27 cellular contexts compared by ENCODE assay signal in genomic region chr7:155420116-155420515, GRCh38. TPM values are rescaled to one million over a fixed set of nuclear protein-coding genes. Genes with fewer than 3 reads are reported as not detected.
"Had no signal": no experiment of that assay in that cellular context is flagged by ENCODE, and none has a peak within 500 bp of the region (broad histone marks: within the 10 kb centered on the region; RNA-seq: fewer than 3 reads in every experiment).

No MANE protein-coding gene starts in this region.

- DNase-seq: colonic mucosa; cortex of kidney; effector CD8-positive, alpha-beta T cell; effector memory CD8-positive, alpha-beta T cell; endodermal cell; erythroblast; esophagus squamous epithelium; foreskin fibroblast; foreskin melanocyte; gastrocnemius medialis; glutamatergic neuron; head of caudate nucleus; heart right ventricle; hippocampal formation; kidney; kidney glomerular epithelial cell; left cardiac atrium; left ventricle myocardium superior; lower lobe of right lung; mesenchymal stem cell; mucosa of descending colon; naive B cell had no signal

- ATAC-seq: effector memory CD8-positive, alpha-beta T cell; esophagus mucosa; gastrocnemius medialis; heart right ventricle; left cardiac atrium; left lung; left ventricle myocardium superior; lower lobe of right lung; mucosa of descending colon had no signal

RNA-seq across cellular contexts. Expression of gene EN2, which starts 37.8 kb away (rescaled TPM):
- total RNA-seq: colonic mucosa, endodermal cell, esophagus mucosa, glomerular endothelial cell, left lung, left ventricle myocardium superior, lower lobe of right lung, lung microvascular endothelial cell, mesothelial cell of epicardium, mucosa of descending colon had no signal
